Comparison of ENCODE assay signal across 1 cellular context in genomic region chr2:100192300-100192699, GRCh38.
TF ChIP-seq lines count a peak whose summit lies in the region.

No MANE protein-coding gene starts in this region.

TF ChIP-seq in GM23338, 12 proteins besides CTCF, POLR2A, EP300 and RAD21 (continued from another document):
- TF ChIP-seq EZH2 (IDR thresholded peaks at IDR 0.05; ENCODE audit: low read depth, unreplicated experiment) = no peak
- TF ChIP-seq ETS1 (IDR thresholded peaks at IDR 0.05) = no peak
- no peak for TF ChIP-seq ZNF114 (CRISPR knock-in tag; IDR thresholded peaks at IDR 0.05)
- TF ChIP-seq ZNF331 (CRISPR knock-in tag; IDR thresholded peaks at IDR 0.05; ENCODE audit: low read depth) = no peak
- TF ChIP-seq STAT1 (IDR thresholded peaks at IDR 0.05; ENCODE audit: unreplicated experiment) = no peak
- no peak for TF ChIP-seq CREB1 (CRISPR knock-in tag; IDR thresholded peaks at IDR 0.05; ENCODE audit: low read depth)
- TF ChIP-seq POLR2AphosphoS5 (IDR thresholded peaks at IDR 0.05; ENCODE audit: low read depth) = no peak
- TF ChIP-seq EZH2phosphoT487 (IDR thresholded peaks at IDR 0.05; ENCODE audit: unreplicated experiment) = no peak
- no peak for TF ChIP-seq JUNB (IDR thresholded peaks at IDR 0.05; ENCODE audit: unreplicated experiment)
TF ChIP-seq in GM23338: peak in this region for 0.
